ENCODE assay signal across 7 cellular contexts in the genomic region with DNA sequence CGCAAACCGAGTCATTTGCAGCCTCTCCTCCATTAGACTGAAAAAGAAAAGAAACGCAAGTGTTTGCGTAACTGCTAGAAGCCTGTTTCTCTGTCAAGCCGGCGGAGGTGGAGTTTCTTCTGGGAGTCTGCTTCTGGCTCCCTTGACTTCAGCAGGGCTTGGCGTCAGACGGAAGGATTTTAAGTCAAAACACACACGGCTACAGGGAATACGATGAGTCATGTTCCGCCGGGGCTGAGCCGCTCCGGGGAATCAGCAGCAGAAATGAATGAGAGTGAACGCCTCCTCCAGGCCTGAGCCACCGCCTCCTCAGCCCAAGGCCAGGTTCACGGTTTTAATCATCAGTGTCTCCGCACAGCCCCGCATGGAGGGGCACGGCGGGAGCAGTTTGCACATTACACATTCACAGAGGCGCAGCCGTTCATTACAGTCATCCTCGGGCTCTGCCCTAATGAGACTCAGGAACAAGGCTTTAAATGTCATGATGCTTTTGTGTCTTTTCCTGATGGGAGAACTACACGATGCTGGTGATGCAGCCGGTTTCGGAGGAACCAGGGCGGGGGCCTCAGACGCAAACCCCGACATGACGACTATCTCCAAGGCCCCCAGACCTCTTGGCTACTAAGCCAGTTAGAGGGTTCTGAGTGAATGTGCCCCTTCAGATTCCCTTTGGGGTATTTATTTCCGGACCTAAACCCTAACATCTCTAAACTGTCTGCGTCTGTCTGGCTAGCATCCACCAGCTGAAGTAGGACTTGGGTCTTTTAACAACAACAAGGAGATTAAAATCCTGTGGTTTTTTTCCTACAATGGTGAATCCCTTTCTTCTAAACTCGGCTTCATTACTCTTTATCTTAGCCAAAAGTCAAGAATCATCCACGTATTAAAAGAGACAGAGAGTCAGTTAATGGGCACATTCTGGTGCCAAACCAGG. TPM values are rescaled to one million over a fixed set of nuclear protein-coding genes. Genes with fewer than 3 reads are reported as not detected.
DNase-seq lines count a peak whose midpoint lies in the region; ATAC-seq and TF ChIP-seq lines count a peak whose summit lies in the region.

No MANE protein-coding gene starts in this region.

- peaks cover 59% of the 10 kb centered on the region for H3K27me3 ChIP-seq in endodermal cell (ENCODE audit: control insufficient read depth, insufficient read depth, low read length, poor library complexity, severe bottlenecking)
- no peaks in the 10 kb centered on the region for H3K27me3 ChIP-seq in lung (ENCODE audit: control insufficient read depth, insufficient read depth)
- peaks cover 27% of the 10 kb centered on the region for H3K27me3 ChIP-seq in transverse colon

- POLR2A ChIA-PET in HEK293T (lab: Yijun Ruan, JAX), result no interaction called here

- 12 to 18% methylated on average over 23 to 35 of the region's 35 CpGs for WGBS in endodermal cell (ENCODE audit: insufficient coverage in 1 of 2, insufficient read length in 1 of 2), 2 experiments
- 11 to 15% methylated on average over 35 of the region's 35 CpGs for WGBS in lung, 2 donors
- 11 to 47% methylated on average over 2 to 32 of the region's 35 CpGs for WGBS in transverse colon (ENCODE audit: low coverage in 1 of 2), 2 donors

- peaks cover 80% of the 10 kb centered on the region for H3K27me3 Mint-ChIP-seq in endodermal cell (ENCODE audit: insufficient read depth)

- TF ChIP-seq CTCF in endodermal cell (conservative IDR thresholded peaks at IDR 0.05) (no peak), lung (IDR thresholded peaks at IDR 0.05; ENCODE audit: control extremely low read depth, extremely low read depth) (no peak), transverse colon (IDR thresholded peaks at IDR 0.05) (no peak)

- H3K36me3 ChIP-seq in endodermal cell (ENCODE audit: control insufficient read depth, insufficient read depth, low read length), result no peaks in the 10 kb centered on the region
- H3K36me3 ChIP-seq in lung (ENCODE audit: control insufficient read depth in 2 of 2, insufficient read depth in 2 of 2, low read length in 2 of 2), result no peaks in the 10 kb centered on the region
- H3K36me3 ChIP-seq in transverse colon, result no peaks in the 10 kb centered on the region

- H3K36me3 Mint-ChIP-seq in endodermal cell (ENCODE audit: low read depth), result no peaks in the 10 kb centered on the region

- peak overlapping the region; percentile 69 for H3K27ac Mint-ChIP-seq in endodermal cell

- H3K9me3 ChIP-seq in endodermal cell (ENCODE audit: control insufficient read depth, low read length), result no peaks in the 10 kb centered on the region
- H3K9me3 ChIP-seq in lung (ENCODE audit: control insufficient read depth in 2 of 2, insufficient read depth in 1 of 2, low read length in 1 of 2), result no peaks in the 10 kb centered on the region
- no peaks in the 10 kb centered on the region for H3K9me3 ChIP-seq in transverse colon

- in situ Hi-C loops in transverse colon (cut with MboI; ENCODE audit: low pct_ligation_motif_present in 1 of 4, low pct_unique_long_range_greater_than_20kb in 1 of 4, low sequenced_read_pairs in 3 of 4), result loop anchor here in 1 of 4 donors (25.0 kb wide), 1 partner anchor 626 kb away; no protein-coding TSS in a partner anchor

- peak; percentile 92 for ATAC-seq in lung (ENCODE audit: insufficient read depth, low FRiP score)
- no peak for ATAC-seq in GM18909 (IDR thresholded peaks at IDR 0.05; ENCODE audit: poor library complexity, unreplicated experiment)

- H3K27ac ChIP-seq in endodermal cell (ENCODE audit: low read depth, low read length) (peak overlapping the region; percentile 72), lung (ENCODE audit: low read depth in 1 of 2, low read length in 1 of 2) (no peak overlapping the region), transverse colon (peak overlapping the region; percentile 38 to 70 (median 66))

- DNase-seq in HEK293T (ENCODE audit: extremely low spot score) (peak; percentile 73), NOMO-1 treated with DMSO at 0.1 percent for 48 hours (lab: John Stamatoyannopoulos, UW; ENCODE audit: unreplicated experiment) (peak; percentile 47), endodermal cell (peak; percentile 93), lung (ENCODE audit: low spot score) (peak; percentile 69), transverse colon (peak; percentile 54), CD1c-positive myeloid dendritic cell (ENCODE audit: extremely low spot score) (no peak)

- H3K4me3 ChIP-seq in endodermal cell (ENCODE audit: low read length), result peak overlapping the region; percentile 68
- no peak overlapping the region for H3K4me3 ChIP-seq in lung
- peak overlapping the region in 2 of 4 donors; percentile 5 to 29 for H3K4me3 ChIP-seq in transverse colon

- TF ChIP-seq EP300 in transverse colon (IDR thresholded peaks at IDR 0.05; ENCODE audit: low read depth), result no peak

- peaks cover 22% of the 10 kb centered on the region for H3K4me1 Mint-ChIP-seq in endodermal cell

- intact Hi-C loops in transverse colon (cut with DNase I; ENCODE audit: low total_unique reads), result no loop called here

- no peak for TF ChIP-seq POLR2A in transverse colon (IDR thresholded peaks at IDR 0.05)

- H3K9me3 Mint-ChIP-seq in endodermal cell, result no peaks in the 10 kb centered on the region

- peak overlapping the region; percentile 52 for H3K4me3 Mint-ChIP-seq in endodermal cell

- H3K4me1 ChIP-seq in endodermal cell (ENCODE audit: control insufficient read depth, insufficient read depth, low read length) (no peaks in the 10 kb centered on the region), lung (ENCODE audit: control insufficient read depth in 2 of 2, insufficient read depth in 2 of 2, low read length in 2 of 2) (peaks cover 0 to 2% of the 10 kb centered on the region in 2 donors), transverse colon (peaks cover 0 to 14% (median 2%) of the 10 kb centered on the region in 4 donors)

- H3K9ac ChIP-seq in endodermal cell (ENCODE audit: extremely low read depth, low read length, poor library complexity, severe bottlenecking), result no peak overlapping the region

- CTCF ChIA-PET in HEK293T (lab: Yijun Ruan, JAX), result interaction anchor here (0.6 kb wide), 1 partner anchor 205 kb away, joined by 3 read pairs; no protein-coding TSS in a partner anchor

TF ChIP-seq in HEK293T, 16 proteins besides CTCF, POLR2A, EP300 and RAD21:
- TF ChIP-seq ELF4 (IDR thresholded peaks at IDR 0.05) (no peak), BHLHE40 (IDR thresholded peaks at IDR 0.05; ENCODE audit: borderline replicate concordance) (no peak), SP1 (IDR thresholded peaks at IDR 0.05) (no peak), ZNF384 (IDR thresholded peaks at IDR 0.05) (no peak), ARNT (IDR thresholded peaks at IDR 0.05) (no peak), L3MBTL2 (conservative IDR thresholded peaks at IDR 0.05) (no peak), FOXA1 (IDR thresholded peaks at IDR 0.05) (no peak), CTBP1 (IDR thresholded peaks at IDR 0.05; ENCODE audit: borderline replicate concordance) (no peak), NFRKB (IDR thresholded peaks at IDR 0.05) (no peak), SUZ12 (IDR thresholded peaks at IDR 0.05) (no peak), FOXM1 (IDR thresholded peaks at IDR 0.05; ENCODE audit: borderline replicate concordance) (no peak), HDGF (IDR thresholded peaks at IDR 0.05; ENCODE audit: borderline replicate concordance) (no peak), FOXK2 (IDR thresholded peaks at IDR 0.05) (no peak)
- TF ChIP-seq, protein P1, sequence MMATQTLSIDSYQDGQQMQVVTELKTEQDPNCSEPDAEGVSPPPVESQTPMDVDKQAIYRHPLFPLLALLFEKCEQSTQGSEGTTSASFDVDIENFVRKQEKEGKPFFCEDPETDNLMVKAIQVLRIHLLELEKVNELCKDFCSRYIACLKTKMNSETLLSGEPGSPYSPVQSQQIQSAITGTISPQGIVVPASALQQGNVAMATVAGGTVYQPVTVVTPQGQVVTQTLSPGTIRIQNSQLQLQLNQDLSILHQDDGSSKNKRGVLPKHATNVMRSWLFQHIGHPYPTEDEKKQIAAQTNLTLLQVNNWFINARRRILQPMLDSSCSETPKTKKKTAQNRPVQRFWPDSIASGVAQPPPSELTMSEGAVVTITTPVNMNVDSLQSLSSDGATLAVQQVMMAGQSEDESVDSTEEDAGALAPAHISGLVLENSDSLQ (IDR thresholded peaks at IDR 0.05), result no peak

RNA-seq across cellular contexts. Expression of a gene that starts 11.1 kb away (rescaled TPM):
- total RNA-seq in endodermal cell (under 1 TPM in 1 of 2 donors, not detected in 1; 0.13 TPM), lung (1 to 10 TPM; 1.5 to 3.5 TPM), transverse colon (1 to 10 TPM in 3 of 4 donors, under 1 TPM in 1; 0.37 to 9.6 (median 4.5) TPM)
- polyA plus RNA-seq in endodermal cell (2013, experiment 1 of 2), result 5.3 TPM
- polyA plus RNA-seq in endodermal cell (2013, experiment 2 of 2), result 6.2 TPM
- under 1 TPM; 0.45 to 0.72 TPM for polyA plus RNA-seq in lung

Comparison
In these comparisons a context has a peak if more than half of its experiments do, and no peak if none do; other contexts are left out.
1. H3K27ac ChIP-seq: peak in endodermal cell (single experiment) and transverse colon (4 of 4); none in lung (0 of 2).